1 cellular context compared by ENCODE assay signal in genomic region chr3:170367797-170368196, GRCh38.
TF ChIP-seq lines count a peak whose summit lies in the region.

No MANE protein-coding gene starts in this region.

TF ChIP-seq in GM12878, 131 proteins besides CTCF, POLR2A, EP300 and RAD21:
- TF ChIP-seq ATF3 (IDR thresholded peaks at IDR 0.05; ENCODE audit: borderline replicate concordance, extremely low read depth, low read depth, low read length) (no peak), E2F8 (IDR thresholded peaks at IDR 0.05; ENCODE audit: low read depth, partially characterized antibody) (no peak), CEBPB (IDR thresholded peaks at IDR 0.05; ENCODE audit: borderline replicate concordance in 1 of 2, low read depth in 2 of 2, low read length in 2 of 2) (no peak), RB1 (IDR thresholded peaks at IDR 0.05; ENCODE audit: borderline replicate concordance) (no peak), MTA2 (IDR thresholded peaks at IDR 0.05; ENCODE audit: low read depth) (peak; percentile 58; the same call in 1 of the 2 replicates), ZNF24 (IDR thresholded peaks at IDR 0.05) (peak; percentile 61), CUX1 (IDR thresholded peaks at IDR 0.05; ENCODE audit: insufficient replicate concordance, low read depth, low read length) (no peak), SPI1 (IDR thresholded peaks at IDR 0.05; ENCODE audit: borderline replicate concordance, insufficient read depth, low read depth, low read length) (peak; percentile 80), MEF2A (IDR thresholded peaks at IDR 0.05; ENCODE audit: insufficient read depth, low read depth, low read length) (peak; percentile 70; the same call in 1 of the 2 replicates), NFIC (IDR thresholded peaks at IDR 0.05; ENCODE audit: low read depth, low read length) (0 out of 2 replicates have a peak, but pooled peaks have one; percentile 23), MEF2B (IDR thresholded peaks at IDR 0.05; ENCODE audit: partially characterized antibody, poor library complexity, severe bottlenecking) (peak; percentile 61), HDAC2 (IDR thresholded peaks at IDR 0.05) (no peak), IKZF2 (IDR thresholded peaks at IDR 0.05) (peak in 1 of 2 experiments; percentile 12; a peak in 2 of 4 replicates)
TF ChIP-seq in GM12878: peak in this region for 7.
